Comparison of ENCODE assay signal across 25 cellular contexts in genomic region chr3:189275852-189276251, GRCh38.
DNase-seq lines count a peak whose midpoint lies in the region; ATAC-seq and TF ChIP-seq lines count a peak whose summit lies in the region.
"Had no signal": no experiment of that assay in that cellular context is flagged by ENCODE, and none has a peak within 500 bp of the region (broad histone marks: within the 10 kb centered on the region; RNA-seq: fewer than 3 reads in every experiment).

No MANE protein-coding gene starts in this region.

- peaks cover 47% of the 10 kb centered on the region for H3K4me1 ChIP-seq in Loucy (ENCODE audit: insufficient read depth, low read length, poor library complexity, severe bottlenecking)
- H3K4me1 ChIP-seq in RWPE2 (ENCODE audit: insufficient read depth, poor library complexity, severe bottlenecking), result peaks cover 28% of the 10 kb centered on the region
- peaks cover 0 to 8% of the 10 kb centered on the region in 2 experiments for H3K4me1 ChIP-seq in trophoblast cell (ENCODE audit: control insufficient read depth in 1 of 2, insufficient read depth in 2 of 2, low read length in 2 of 2)
- H3K4me1 ChIP-seq: gastrocnemius medialis, Peyer's patch had no signal

- WGBS in trophoblast cell (ENCODE audit: extremely low coverage, insufficient coverage, insufficient read length), result no CpG with 5 or more reads among the region's 2 CpGs

- no peak overlapping the region for H3K4ac ChIP-seq in trophoblast cell (ENCODE audit: low read depth, low read length)

- H3K4me3 Mint-ChIP-seq in activated naive CD4-positive, alpha-beta T cell treated with anti-CD3 and anti-CD28 coated beads for 36 hours, result no peak overlapping the region
- no peak overlapping the region for H3K4me3 Mint-ChIP-seq in activated naive CD4-positive, alpha-beta T cell treated with anti-CD3 and anti-CD28 coated beads, Interleukin-2, amount 10 ng/mL, durations not matched to agents 7 days and 5 days
- H3K4me3 Mint-ChIP-seq: activated CD4-positive, alpha-beta memory T cell treated with anti-CD3 and anti-CD28 coated beads for 36 hours; effector memory CD8-positive, alpha-beta T cell; nephron had no signal

- no peak overlapping the region for H4K91ac ChIP-seq in trophoblast cell (ENCODE audit: low read depth, low read length)

- DNase-seq in activated naive CD4-positive, alpha-beta T cell treated with anti-CD3 and anti-CD28 coated beads for 36 hours, result no peak
- no peak for DNase-seq in activated naive CD4-positive, alpha-beta T cell treated with anti-CD3 and anti-CD28 coated beads, Interleukin-2, amount 10 ng/mL, durations not matched to agents 7 days and 5 days
- no peak for DNase-seq in RWPE2 (ENCODE audit: low spot score)
- no peak for DNase-seq in trophoblast cell
- no peak for DNase-seq in A172 (ENCODE audit: low spot score)
- no peak for DNase-seq in COLO668 (lab: John Stamatoyannopoulos, UW; ENCODE audit: unreplicated experiment)
- DNase-seq: activated CD4-positive, alpha-beta memory T cell treated with anti-CD3 and anti-CD28 coated beads for 36 hours; activated effector memory CD4-positive, alpha-beta T cell treated with Interleukin-2 at 50 U/mL for 16 hours; brain microvascular endothelial cell; effector memory CD8-positive, alpha-beta T cell; gastrocnemius medialis; IMR-90; NCI-H1417 treated with DMSO at 0.1 percent for 48 hours; NCI-H2081 treated with DMSO at 0.1 percent for 48 hours; Peyer's patch; retina; stimulated activated CD4-positive, alpha-beta T cell treated with anti-CD3 and anti-CD28 coated beads, Interleukin-4, amount 100 ng/mL, for 24 hours; stimulated activated naive CD4-positive, alpha-beta T cell had no signal

- H2AFZ ChIP-seq in Loucy (ENCODE audit: low read length) (peak overlapping the region; percentile 65; the same call in 1 of the 2 replicates), trophoblast cell (ENCODE audit: insufficient read depth, low read length, poor library complexity) (no peak overlapping the region)

- no peaks in the 10 kb centered on the region for H3K79me1 ChIP-seq in trophoblast cell (ENCODE audit: low read length)

- H3K23ac ChIP-seq in trophoblast cell (ENCODE audit: low read length), result no peak overlapping the region

- H3K36me3 Mint-ChIP-seq in activated naive CD4-positive, alpha-beta T cell treated with anti-CD3 and anti-CD28 coated beads for 36 hours (ENCODE audit: low read depth), result no peaks in the 10 kb centered on the region
- no peaks in the 10 kb centered on the region for H3K36me3 Mint-ChIP-seq in activated naive CD4-positive, alpha-beta T cell treated with anti-CD3 and anti-CD28 coated beads, Interleukin-2, amount 10 ng/mL, durations not matched to agents 7 days and 5 days
- H3K36me3 Mint-ChIP-seq: activated CD4-positive, alpha-beta memory T cell treated with anti-CD3 and anti-CD28 coated beads for 36 hours had no signal

- H3K18ac ChIP-seq in trophoblast cell (ENCODE audit: low read length), result no peak overlapping the region

- TF ChIP-seq CTCF in Loucy (conservative IDR thresholded peaks at IDR 0.05; ENCODE audit: low read length) (no peak), RWPE2 (IDR thresholded peaks at IDR 0.05; ENCODE audit: poor library complexity, severe bottlenecking) (no peak)

- no peaks in the 10 kb centered on the region for H3K27me3 Mint-ChIP-seq in activated naive CD4-positive, alpha-beta T cell treated with anti-CD3 and anti-CD28 coated beads for 36 hours (ENCODE audit: low read depth)
- no peaks in the 10 kb centered on the region for H3K27me3 Mint-ChIP-seq in activated naive CD4-positive, alpha-beta T cell treated with anti-CD3 and anti-CD28 coated beads, Interleukin-2, amount 10 ng/mL, durations not matched to agents 7 days and 5 days
- H3K27me3 Mint-ChIP-seq: activated CD4-positive, alpha-beta memory T cell treated with anti-CD3 and anti-CD28 coated beads for 36 hours; effector memory CD8-positive, alpha-beta T cell had no signal

- H3K4me2 ChIP-seq in Loucy (ENCODE audit: low read depth, low read length, poor library complexity, severe bottlenecking), result no peak overlapping the region
- no peak overlapping the region for H3K4me2 ChIP-seq in trophoblast cell (ENCODE audit: low read length)

- H3K27me3 ChIP-seq in Loucy (ENCODE audit: insufficient read depth, low read length, poor library complexity, severe bottlenecking), result no peaks in the 10 kb centered on the region
- no peaks in the 10 kb centered on the region for H3K27me3 ChIP-seq in RWPE2 (ENCODE audit: insufficient read depth, poor library complexity, severe bottlenecking)
- H3K27me3 ChIP-seq in trophoblast cell (ENCODE audit: insufficient read depth, low read length), result no peaks in the 10 kb centered on the region
- H3K27me3 ChIP-seq: brain microvascular endothelial cell, gastrocnemius medialis, Peyer's patch had no signal

- H4K20me1 ChIP-seq in Loucy (ENCODE audit: insufficient read depth, low read length, poor library complexity, severe bottlenecking), result no peaks in the 10 kb centered on the region

- H3F3A ChIP-seq in Loucy (ENCODE audit: low read depth), result no peaks in the 10 kb centered on the region

- no peak for ATAC-seq in RWPE2 (ENCODE audit: low read depth)
- ATAC-seq in GM19328 (IDR thresholded peaks at IDR 0.05; ENCODE audit: unreplicated experiment), result no peak
- ATAC-seq: effector memory CD8-positive, alpha-beta T cell; gastrocnemius medialis; SK-N-SH treated with all-trans-retinoic acid at 6 μM for 48 hours had no signal

- H3K4me3 ChIP-seq in Loucy (ENCODE audit: low read length, poor library complexity, severe bottlenecking) (no peak overlapping the region), RWPE2 (ENCODE audit: severe bottlenecking) (no peak overlapping the region), trophoblast cell (ENCODE audit: low read depth, low read length) (no peak overlapping the region)
- H3K4me3 ChIP-seq: gastrocnemius medialis, Peyer's patch, thoracic aorta had no signal

- H3K36me3 ChIP-seq in Loucy (ENCODE audit: insufficient read depth, low read length) (no peaks in the 10 kb centered on the region), RWPE2 (ENCODE audit: low read depth) (no peaks in the 10 kb centered on the region), trophoblast cell (ENCODE audit: control insufficient read depth in 1 of 2, insufficient read depth in 2 of 2, low read length in 2 of 2) (no peaks in the 10 kb centered on the region)
- H3K36me3 ChIP-seq: brain microvascular endothelial cell, gastrocnemius medialis, Peyer's patch, thoracic aorta had no signal

- H2BK5ac ChIP-seq in trophoblast cell (ENCODE audit: low read depth, low read length, poor library complexity), result no peak overlapping the region

- no peak overlapping the region for H4K8ac ChIP-seq in trophoblast cell (ENCODE audit: low read depth, low read length)

- peak overlapping the region; percentile 90 for H3K27ac ChIP-seq in RWPE2 (ENCODE audit: poor library complexity, severe bottlenecking)
- H3K27ac ChIP-seq in trophoblast cell (ENCODE audit: low read depth, low read length), result no peak overlapping the region
- H3K27ac ChIP-seq: brain microvascular endothelial cell, C4-2B, gastrocnemius medialis, Peyer's patch, thoracic aorta, VCaP had no signal

- H3K9me3 Mint-ChIP-seq in activated naive CD4-positive, alpha-beta T cell treated with anti-CD3 and anti-CD28 coated beads for 36 hours, result no peaks in the 10 kb centered on the region
- H3K9me3 Mint-ChIP-seq in activated naive CD4-positive, alpha-beta T cell treated with anti-CD3 and anti-CD28 coated beads, Interleukin-2, amount 10 ng/mL, durations not matched to agents 7 days and 5 days, result no peaks in the 10 kb centered on the region
- H3K9me3 Mint-ChIP-seq: activated CD4-positive, alpha-beta memory T cell treated with anti-CD3 and anti-CD28 coated beads for 36 hours; effector memory CD8-positive, alpha-beta T cell; nephron had no signal

- no peak overlapping the region for H2AK5ac ChIP-seq in trophoblast cell (ENCODE audit: low read length)

- peak overlapping the region; percentile 42 for H2BK12ac ChIP-seq in trophoblast cell (ENCODE audit: low read length)

- no peak overlapping the region for H3K14ac ChIP-seq in trophoblast cell (ENCODE audit: low read length)

- H3K4me1 Mint-ChIP-seq in activated naive CD4-positive, alpha-beta T cell treated with anti-CD3 and anti-CD28 coated beads for 36 hours (ENCODE audit: low read depth), result peaks cover 35% of the 10 kb centered on the region
- H3K4me1 Mint-ChIP-seq in activated naive CD4-positive, alpha-beta T cell treated with anti-CD3 and anti-CD28 coated beads, Interleukin-2, amount 10 ng/mL, durations not matched to agents 7 days and 5 days, result peaks cover 35% of the 10 kb centered on the region

- H4K12ac ChIP-seq in trophoblast cell (ENCODE audit: low read depth, low read length), result no peak overlapping the region

- H3K9ac ChIP-seq in Loucy (ENCODE audit: low read depth, low read length, poor library complexity, severe bottlenecking) (no peak overlapping the region), trophoblast cell (ENCODE audit: low read length) (no peak overlapping the region)

- H3K79me2 ChIP-seq in Loucy (ENCODE audit: insufficient read depth, low read length) (no peaks in the 10 kb centered on the region), trophoblast cell (ENCODE audit: control insufficient read depth, insufficient read depth, low read length, poor library complexity) (no peaks in the 10 kb centered on the region)

- H3K27ac Mint-ChIP-seq in activated naive CD4-positive, alpha-beta T cell treated with anti-CD3 and anti-CD28 coated beads for 36 hours, result peak overlapping the region; percentile 3
- H3K27ac Mint-ChIP-seq in activated naive CD4-positive, alpha-beta T cell treated with anti-CD3 and anti-CD28 coated beads, Interleukin-2, amount 10 ng/mL, durations not matched to agents 7 days and 5 days, result no peak overlapping the region
- H3K27ac Mint-ChIP-seq: activated CD4-positive, alpha-beta memory T cell treated with anti-CD3 and anti-CD28 coated beads for 36 hours; effector memory CD8-positive, alpha-beta T cell had no signal

- H3K9me3 ChIP-seq in Loucy (ENCODE audit: insufficient read depth, low read depth, low read length) (no peaks in the 10 kb centered on the region), RWPE2 (ENCODE audit: severe bottlenecking) (no peaks in the 10 kb centered on the region), trophoblast cell (ENCODE audit: insufficient read depth, low read depth, low read length) (no peaks in the 10 kb centered on the region)
- H3K9me3 ChIP-seq: gastrocnemius medialis, Peyer's patch, thoracic aorta had no signal

- CTCF ChIA-PET in activated naive CD4-positive, alpha-beta T cell treated with anti-CD3 and anti-CD28 coated beads for 36 hours (lab: Charles Lee), result interaction anchor here (0.6 to 0.9 kb wide), 3 partner anchors 673 to 1028 kb away, joined by 3 to 4 read pairs (median 3); no protein-coding TSS in a partner anchor
- CTCF ChIA-PET in activated naive CD4-positive, alpha-beta T cell treated with anti-CD3 and anti-CD28 coated beads, Interleukin-2, amount 10 ng/mL, durations not matched to agents 7 days and 5 days (lab: Charles Lee), result interaction anchor here (0.6 to 10.4 kb wide), 3 partner anchors 54 to 673 kb away, joined by 3 to 107 read pairs (median 7); no protein-coding TSS in a partner anchor

- peak overlapping the region; percentile 21 for H2BK120ac ChIP-seq in trophoblast cell (ENCODE audit: insufficient read depth, low read length, poor library complexity)

- intact Hi-C loops in activated naive CD4-positive, alpha-beta T cell treated with anti-CD3 and anti-CD28 coated beads for 36 hours (cut with micrococcal nuclease), result loop anchor here (10.0 kb wide), 2 partner anchors 359 to 409 kb away; partner anchors contain the start of gene TP63

- H3K9me2 ChIP-seq in Loucy (replicated peaks; ENCODE audit: low read depth, low read length), result no peaks in the 10 kb centered on the region
